ENCODE assay signal across 35 cellular contexts in genomic region chr7:117238472-117238871, GRCh38.
"Had no signal": no experiment of that assay in that cellular context is flagged by ENCODE, and none has a peak within 500 bp of the region (broad histone marks: within the 10 kb centered on the region; RNA-seq: fewer than 3 reads in every experiment).

No MANE protein-coding gene starts in this region.

- H3K36me3 ChIP-seq: MG63 had no signal

- H3K27me3 ChIP-seq: MG63 had no signal

- H3K27ac ChIP-seq: KMS-11 had no signal

- DNase-seq: Karpas-422, Kasumi-1, KG1, MG63, MM.1S, MV-4-11, NCI-H1048, NCI-H1092, NCI-H1092 treated with DMSO at 0.1 percent for 48 hours, NCI-H1105, NCI-H1105 treated with DMSO at 0.1 percent for 48 hours, NCI-H1417, NCI-H1417 treated with DMSO at 0.1 percent for 48 hours, NCI-H1436, NCI-H1436 treated with DMSO at 0.1 percent for 48 hours, NCI-H146, NCI-H1694, NCI-H1694 treated with DMSO at 0.1 percent for 48 hours, NCI-H187, NCI-H187 treated with DMSO at 0.1 percent for 48 hours, NCI-H1930, NCI-H2029, NCI-H2029 treated with DMSO at 0.1 percent for 48 hours, NCI-H2081, NCI-H2081 treated with DMSO at 0.1 percent for 48 hours, NCI-H2107, NCI-H2171, NCI-H2171 treated with DMSO at 0.1 percent for 48 hours, NCI-H2227 treated with DMSO at 0.1 percent for 48 hours, NCI-H226, NCI-H345, NCI-H446, NCI-H446 treated with DMSO at 0.1 percent for 48 hours, NCI-H510A had no signal

- H3K4me2 ChIP-seq: KMS-11 had no signal

- H3K9me3 ChIP-seq: MG63 had no signal

- H3K9ac ChIP-seq: KMS-11 had no signal

- H3K4me3 ChIP-seq: MG63 had no signal
